In genomic region chr11:133966924-133967598, GRCh38 we compare ENCODE assay signal across 8 cellular contexts. TPM values are rescaled to one million over a fixed set of nuclear protein-coding genes. Genes with fewer than 3 reads are reported as not detected.
DNase-seq lines count a peak whose midpoint lies in the region; ATAC-seq, FAIRE-seq and TF ChIP-seq lines count a peak whose summit lies in the region.

No MANE protein-coding gene starts in this region.

- FAIRE-seq in HepG2 (lab: Jason Lieb, UNC): no peak

- H3K27me3 ChIP-seq in BJ (ENCODE audit: control insufficient read depth, insufficient read depth, low read length) (no peaks in the 10 kb centered on the region), RWPE2 (ENCODE audit: insufficient read depth, poor library complexity, severe bottlenecking) (no peaks in the 10 kb centered on the region), HepG2 (ENCODE audit: control insufficient read depth in 1 of 2, insufficient read depth in 2 of 2, low read length in 2 of 2) (peaks cover 8 to 34% of the 10 kb centered on the region in 2 experiments; a peak in 3 of 5 replicates)

- WGBS in HepG2 (ENCODE audit: low lambda C conversion rate): 60% methylated on average over 18 of the region's 43 CpGs

- H3K9me3 ChIP-seq in RWPE2 (ENCODE audit: severe bottlenecking) (no peaks in the 10 kb centered on the region), HepG2 (ENCODE audit: low read length) (no peaks in the 10 kb centered on the region)

- POLR2A ChIA-PET in BJ (lab: Charles Lee) (no interaction called here), HepG2 (lab: Yijun Ruan, JAX) (no interaction called here)

- CTCF ChIA-PET in BJ (lab: Yijun Ruan, JAX) (interaction anchor here (0.5 to 1.0 kb wide), 2 partner anchors 9 to 163 kb away, joined by 3 to 4 read pairs; no protein-coding TSS in a partner anchor), HepG2 (lab: Yijun Ruan, JAX; ENCODE audit: low intra/inter-chr PET ratio, low total read pairs) (no interaction called here)

- no TSS peak for BruUV-seq in HepG2 (replicated peaks; lab: Mats Ljungman, UMichigan)

- DNase-seq in BJ (ENCODE audit: low read depth) (no peak), RWPE2 (ENCODE audit: low spot score) (no peak), HepG2 (ENCODE audit: low spot score) (no peak), dedifferentiated amniotic fluid mesenchymal stem cell (ENCODE audit: extremely low spot score) (no peak)
- DNase-seq in activated naive CD8-positive, alpha-beta T cell treated with anti-CD3 and anti-CD28 coated beads, Interleukin-2, amount 50 U/mL, for 16 hours (ENCODE audit: low read depth, low spot score): peak; percentile 58
- DNase-seq in stimulated activated CD8-positive, alpha-beta memory T cell treated with anti-CD3 and anti-CD28 coated beads, Interleukin-7, amount 100 ng/mL, for 4 hours (ENCODE audit: low read depth in 2 of 2): peak; percentile 29 to 56

- H3K4me2 ChIP-seq in HepG2 (ENCODE audit: low read depth, low read length): no peak overlapping the region

- H3K4me3 ChIP-seq in BJ (ENCODE audit: low read depth, low read length) (no peak overlapping the region), RWPE2 (ENCODE audit: severe bottlenecking) (no peak overlapping the region), HepG2 (replicated peaks in 1 of 3; ENCODE audit: insufficient read depth in 1 of 3, low read depth in 2 of 3, low read length in 3 of 3) (no peak overlapping the region)

- H3K36me3 ChIP-seq in BJ (ENCODE audit: control insufficient read depth, insufficient read depth, low read length) (no peaks in the 10 kb centered on the region), RWPE2 (ENCODE audit: low read depth) (no peaks in the 10 kb centered on the region), HepG2 (replicated peaks in 1 of 2; ENCODE audit: control insufficient read depth in 1 of 2, insufficient read depth in 2 of 2, low read length in 2 of 2) (no peaks in the 10 kb centered on the region)

- TF ChIP-seq RAD21 in HepG2 (CRISPR knock-in tag; IDR thresholded peaks at IDR 0.05): no peak

- intact Hi-C loops in HepG2 (cut with micrococcal nuclease; ENCODE audit: unreplicated experiment): no loop called here

- in situ Hi-C loops in HepG2 (cut with HindIII; ENCODE audit: extremely low pct_ligation_motif_present, low pct_unique_long_range_greater_than_20kb): no loop called here

- TF ChIP-seq EP300 in HepG2 (IDR thresholded peaks at IDR 0.05; ENCODE audit: low read depth in 2 of 2, low read length in 2 of 2): no peak
- no peak for TF ChIP-seq EP300 in HepG2 (CRISPR knock-in tag; IDR thresholded peaks at IDR 0.05; ENCODE audit: borderline replicate concordance)

- no peak overlapping the region for H2AFZ ChIP-seq in HepG2 (ENCODE audit: low read length)

- H4K20me1 ChIP-seq in HepG2 (ENCODE audit: insufficient read depth, low read length): no peaks in the 10 kb centered on the region

- ATAC-seq in RWPE2 (ENCODE audit: low read depth) (peak; percentile 52), HepG2 (peak; percentile 37), HG02840 (IDR thresholded peaks at IDR 0.05; ENCODE audit: low FRiP score, unreplicated experiment) (no peak), GM18861 (IDR thresholded peaks at IDR 0.05; ENCODE audit: unreplicated experiment) (no peak)

- no peak overlapping the region for H3K27ac ChIP-seq in RWPE2 (ENCODE audit: poor library complexity, severe bottlenecking)
- H3K27ac ChIP-seq in HepG2 (ENCODE audit: extremely low read length, insufficient read depth, low read length): no peak overlapping the region

- peak; percentile 35 for TF ChIP-seq CTCF in BJ (IDR thresholded peaks at IDR 0.05; ENCODE audit: insufficient read depth, low read depth, low read length)
- peak; percentile 51 for TF ChIP-seq CTCF in RWPE2 (IDR thresholded peaks at IDR 0.05; ENCODE audit: poor library complexity, severe bottlenecking)
- peak; percentile 31; the same call in 1 of the 2 replicates for TF ChIP-seq CTCF in HepG2 (CRISPR knock-in tag; IDR thresholded peaks at IDR 0.05)

- no peak for TF ChIP-seq POLR2A in HepG2 (IDR thresholded peaks at IDR 0.05; ENCODE audit: insufficient read depth in 1 of 2, low read depth in 2 of 2, low read length in 2 of 2)

- no peaks in the 10 kb centered on the region for H3K79me2 ChIP-seq in HepG2 (ENCODE audit: insufficient read depth, low read length)

- H3K4me1 ChIP-seq in RWPE2 (ENCODE audit: insufficient read depth, poor library complexity, severe bottlenecking) (no peaks in the 10 kb centered on the region), HepG2 (ENCODE audit: insufficient read depth, low read length) (no peaks in the 10 kb centered on the region)

- H3K9ac ChIP-seq in HepG2 (ENCODE audit: insufficient read depth, low read depth, low read length): no peak overlapping the region

TF ChIP-seq in HepG2, 621 proteins besides CTCF, POLR2A, EP300 and RAD21:
- TF ChIP-seq MNT (IDR thresholded peaks at IDR 0.05) (peak; percentile 78), ZBTB33 (CRISPR knock-in tag; IDR thresholded peaks at IDR 0.05) (0 out of 2 replicates have a peak, but pooled peaks have one; percentile 50), NKX3-1 (CRISPR knock-in tag; IDR thresholded peaks at IDR 0.05) (no peak)

RNA-seq across cellular contexts. Expression of gene IGSF9B, which starts 10.3 kb away (rescaled TPM):
- polyA plus RNA-seq in BJ (2011; rRNA removed) (0.05 TPM in 2 replicates), HepG2 (2011; rRNA removed) (not detected in 2 replicates)
- polyA minus RNA-seq in BJ (2011; rRNA and poly(A)+ RNA removed): 0.71 TPM in 1 of 2 replicates, not detected in the other
- not detected in 2 replicates for total RNA-seq in HepG2 (2016; rRNA removed; fragmentation: Illumina TruSeq; extraction: Trizol)
- not detected in 2 replicates for total RNA-seq in HepG2 (2016; cell fraction: cytosol; rRNA removed; fragmentation: Illumina TruSeq; extraction: Trizol; ENCODE audit: low read depth)
- total RNA-seq in HepG2 (2016; cell fraction: insoluble cytoplasmic fraction; rRNA removed; fragmentation: Illumina TruSeq; extraction: Trizol): not detected in 2 replicates
- 0.09 TPM in 1 of 2 replicates, not detected in the other for total RNA-seq in HepG2 (2016; cell fraction: membrane; rRNA removed; fragmentation: Illumina TruSeq; extraction: Trizol)
- not detected in 2 replicates for total RNA-seq in HepG2 (2016; cell fraction: nucleus; rRNA removed; fragmentation: Illumina TruSeq; extraction: Trizol)
- not detected in 2 replicates for polyA plus RNA-seq in HepG2 (2011; cell fraction: cytosol; rRNA removed)
- 0.19 and 0.21 TPM in 2 replicates for polyA plus RNA-seq in HepG2 (2011; cell fraction: nucleus; rRNA removed)
- polyA plus RNA-seq in HepG2 (2012): not detected in 2 replicates
- not detected in 2 replicates for polyA plus RNA-seq in HepG2 (2016; cell fraction: cytosol; fragmentation: Illumina TruSeq; extraction: Trizol; ENCODE audit: low read depth)
- not detected in 2 replicates for polyA plus RNA-seq in HepG2 (2016; cell fraction: insoluble cytoplasmic fraction; fragmentation: Illumina TruSeq; extraction: Trizol; ENCODE audit: low read depth)
- polyA plus RNA-seq in HepG2 (2016; cell fraction: membrane; fragmentation: Illumina TruSeq; extraction: Trizol; ENCODE audit: low read depth): not detected in 2 replicates
- polyA plus RNA-seq in HepG2 (2016; cell fraction: nucleus; fragmentation: Illumina TruSeq; extraction: Trizol; ENCODE audit: insufficient read depth, low read depth): not detected in 2 replicates
- polyA minus RNA-seq in HepG2 (2011; rRNA and poly(A)+ RNA removed; ENCODE audit: low replicate concordance): not detected in 2 replicates
- not detected in 2 replicates for polyA minus RNA-seq in HepG2 (2011; cell fraction: cytosol; rRNA and poly(A)+ RNA removed)
- not detected in 2 replicates for polyA minus RNA-seq in HepG2 (2011; cell fraction: nucleus; rRNA and poly(A)+ RNA removed)

Comparison
In these comparisons a context has a peak if more than half of its experiments do, and no peak if none do; other contexts are left out.
1. DNase-seq: peak in activated naive CD8-positive, alpha-beta T cell treated with anti-CD3 and anti-CD28 coated beads, Interleukin-2, amount 50 U/mL, for 16 hours (single experiment) and stimulated activated CD8-positive, alpha-beta memory T cell treated with anti-CD3 and anti-CD28 coated beads, Interleukin-7, amount 100 ng/mL, for 4 hours (2 of 2); none in BJ (single experiment), RWPE2 (single experiment), HepG2 (single experiment) and dedifferentiated amniotic fluid mesenchymal stem cell (single experiment).
2. ATAC-seq: peak in RWPE2 (single experiment) and HepG2 (single experiment); none in HG02840 (single experiment) and GM18861 (single experiment).
3. Peak in every context shown above with its lines, with median percentiles within 50 percentile points of each other: CTCF ChIP-seq.